18 cellular contexts compared by ENCODE assay signal in genomic region chr16:85969591-85969990, GRCh38.
DNase-seq lines count a peak whose midpoint lies in the region; ATAC-seq and TF ChIP-seq lines count a peak whose summit lies in the region.
"Had no signal": no experiment of that assay in that cellular context is flagged by ENCODE, and none has a peak within 500 bp of the region (broad histone marks: within the 10 kb centered on the region; RNA-seq: fewer than 3 reads in every experiment).

No MANE protein-coding gene starts in this region.

- intact Hi-C loops in activated T-helper 2 cell treated with anti-CD3 and anti-CD28 coated beads, Interferon-gamma antibody, Interleukin-2, Interleukin-4, amounts not matched to agents 10 μg/mL and 5 μg/mL and 100 μg/mL, durations not matched to agents 14 hours and 24 hours and 36 hours (cut with micrococcal nuclease), result no loop called here

- H3K9ac ChIP-seq in trophoblast cell (ENCODE audit: low read length), result no peak overlapping the region

- DNase-seq in HFFc6 (no peak), amniotic epithelial cell (ENCODE audit: low read depth) (peak; percentile 7), trophoblast cell (no peak), HAP-1 (ENCODE audit: low spot score in 2 of 2) (no peak), putamen (ENCODE audit: low spot score) (no peak)
- DNase-seq in activated T-helper 2 cell treated with anti-CD3 and anti-CD28 coated beads, Interferon-gamma antibody, Interleukin-2, Interleukin-4, amounts not matched to agents 10 μg/mL and 5 μg/mL and 100 μg/mL, durations not matched to agents 14 hours and 24 hours and 36 hours (ENCODE audit: low spot score), result no peak
- DNase-seq: AML-193; caudate nucleus; foreskin melanocyte; NCI-H146; NCI-H524; right lobe of liver; stimulated activated CD4-positive, alpha-beta T cell treated with anti-CD3 and anti-CD28 coated beads, Interleukin-4, amount 100 ng/mL, for 4 hours; upper lobe of right lung had no signal

- H3K9me3 ChIP-seq in DOHH2 (ENCODE audit: control insufficient read depth, insufficient read depth, low read length) (peaks cover 10% of the 10 kb centered on the region), trophoblast cell (ENCODE audit: insufficient read depth, low read depth, low read length) (peaks cover 3% of the 10 kb centered on the region), HAP-1 (no peaks in the 10 kb centered on the region; the same call in 1 of the 2 replicates)
- H3K9me3 ChIP-seq: neutrophil, right lobe of liver, upper lobe of right lung had no signal

- H3K79me1 ChIP-seq in trophoblast cell (ENCODE audit: low read length), result peaks cover 22% of the 10 kb centered on the region

- no peaks in the 10 kb centered on the region for H3K9me2 ChIP-seq in DOHH2 (replicated peaks; ENCODE audit: control insufficient read depth, low read length)

- H3K9me3 Mint-ChIP-seq in HFFc6, result peaks cover 6% of the 10 kb centered on the region
- peaks cover 14% of the 10 kb centered on the region for H3K9me3 Mint-ChIP-seq in activated T-helper 2 cell treated with anti-CD3 and anti-CD28 coated beads, Interferon-gamma antibody, Interleukin-2, Interleukin-4, amounts not matched to agents 10 μg/mL and 5 μg/mL and 100 μg/mL, durations not matched to agents 14 hours and 24 hours and 36 hours
- H3K9me3 Mint-ChIP-seq: activated naive CD4-positive, alpha-beta T cell treated with anti-CD3 and anti-CD28 coated beads, Interleukin-2, amount 50 U/mL, for 24 hours had no signal

- TF ChIP-seq CTCF in DOHH2 (IDR thresholded peaks at IDR 0.05; ENCODE audit: low read depth, low read length, poor library complexity, severe bottlenecking) (no peak), HFFc6 (IDR thresholded peaks at IDR 0.05) (no peak)

- peak overlapping the region; percentile 9 for H2AK5ac ChIP-seq in trophoblast cell (ENCODE audit: low read length)

- no peak overlapping the region for H3K27ac ChIP-seq in DOHH2 (ENCODE audit: low read depth, low read length)
- peak overlapping the region; percentile 86 for H3K27ac ChIP-seq in trophoblast cell (ENCODE audit: low read depth, low read length)
- H3K27ac ChIP-seq: neutrophil, right lobe of liver, upper lobe of right lung had no signal

- no peak for ATAC-seq in GM18858 (IDR thresholded peaks at IDR 0.05; ENCODE audit: unreplicated experiment)
- ATAC-seq: right lobe of liver, upper lobe of right lung had no signal

- H3K27me3 ChIP-seq in DOHH2 (ENCODE audit: control insufficient read depth, low read length), result peaks cover 27% of the 10 kb centered on the region
- H3K27me3 ChIP-seq in trophoblast cell (ENCODE audit: insufficient read depth, low read length), result no peaks in the 10 kb centered on the region
- H3K27me3 ChIP-seq in HAP-1 (ENCODE audit: low read depth), result peaks cover 11% of the 10 kb centered on the region
- H3K27me3 ChIP-seq: right lobe of liver, upper lobe of right lung had no signal

- H3K4me1 ChIP-seq in DOHH2 (ENCODE audit: control insufficient read depth, low read length) (peaks cover 41% of the 10 kb centered on the region), trophoblast cell (ENCODE audit: control insufficient read depth in 1 of 2, insufficient read depth in 2 of 2, low read length in 2 of 2) (peaks cover 19 to 35% of the 10 kb centered on the region in 2 experiments), HAP-1 (no peaks in the 10 kb centered on the region)
- H3K4me1 ChIP-seq: upper lobe of right lung had no signal

- H2BK120ac ChIP-seq in trophoblast cell (ENCODE audit: insufficient read depth, low read length, poor library complexity), result peak overlapping the region; percentile 78

- H3K4me3 Mint-ChIP-seq in HFFc6, result peak overlapping the region; percentile 1; the same call in 1 of the 2 replicates
- H3K4me3 Mint-ChIP-seq in activated T-helper 2 cell treated with anti-CD3 and anti-CD28 coated beads, Interferon-gamma antibody, Interleukin-2, Interleukin-4, amounts not matched to agents 10 μg/mL and 5 μg/mL and 100 μg/mL, durations not matched to agents 14 hours and 24 hours and 36 hours (ENCODE audit: low read depth), result no peak overlapping the region

- H3K4me3 ChIP-seq in DOHH2 (ENCODE audit: low read length) (no peak overlapping the region), trophoblast cell (ENCODE audit: low read depth, low read length) (no peak overlapping the region), HAP-1 (no peak overlapping the region)
- H3K4me3 ChIP-seq: right lobe of liver, upper lobe of right lung had no signal

- peaks cover 24% of the 10 kb centered on the region for H3K4me1 Mint-ChIP-seq in HFFc6 (ENCODE audit: low read depth)
- H3K4me1 Mint-ChIP-seq in activated T-helper 2 cell treated with anti-CD3 and anti-CD28 coated beads, Interferon-gamma antibody, Interleukin-2, Interleukin-4, amounts not matched to agents 10 μg/mL and 5 μg/mL and 100 μg/mL, durations not matched to agents 14 hours and 24 hours and 36 hours (ENCODE audit: low read depth), result peaks cover 25% of the 10 kb centered on the region

- no peak overlapping the region; the same call in 1 of the 2 replicates for H3K27ac Mint-ChIP-seq in HFFc6
- H3K27ac Mint-ChIP-seq in activated T-helper 2 cell treated with anti-CD3 and anti-CD28 coated beads, Interferon-gamma antibody, Interleukin-2, Interleukin-4, amounts not matched to agents 10 μg/mL and 5 μg/mL and 100 μg/mL, durations not matched to agents 14 hours and 24 hours and 36 hours, result no peak overlapping the region

- H2AFZ ChIP-seq in trophoblast cell (ENCODE audit: insufficient read depth, low read length, poor library complexity), result peak overlapping the region; percentile 17

- peak overlapping the region; percentile 30 for H3K4ac ChIP-seq in trophoblast cell (ENCODE audit: low read depth, low read length)

- peak overlapping the region; percentile 95 for H4K91ac ChIP-seq in trophoblast cell (ENCODE audit: low read depth, low read length)

- peak overlapping the region; percentile 58 for H2BK5ac ChIP-seq in trophoblast cell (ENCODE audit: low read depth, low read length, poor library complexity)

- no CpG with 5 or more reads among the region's 9 CpGs for WGBS in trophoblast cell (ENCODE audit: extremely low coverage, insufficient coverage, insufficient read length)

- H3K36me3 ChIP-seq in DOHH2 (ENCODE audit: control insufficient read depth, low read length) (no peaks in the 10 kb centered on the region), trophoblast cell (ENCODE audit: control insufficient read depth in 1 of 2, insufficient read depth in 2 of 2, low read length in 2 of 2) (no peaks in the 10 kb centered on the region), HAP-1 (replicated peaks) (no peaks in the 10 kb centered on the region)
- H3K36me3 ChIP-seq: neutrophil, right lobe of liver, upper lobe of right lung had no signal

- H3K14ac ChIP-seq in trophoblast cell (ENCODE audit: low read length), result peak overlapping the region; percentile 64

- H4K12ac ChIP-seq in trophoblast cell (ENCODE audit: low read depth, low read length), result no peak overlapping the region

- H3K36me3 Mint-ChIP-seq in HFFc6 (ENCODE audit: low read depth), result peaks cover 4% of the 10 kb centered on the region; the same call in 1 of the 2 replicates
- no peaks in the 10 kb centered on the region for H3K36me3 Mint-ChIP-seq in activated T-helper 2 cell treated with anti-CD3 and anti-CD28 coated beads, Interferon-gamma antibody, Interleukin-2, Interleukin-4, amounts not matched to agents 10 μg/mL and 5 μg/mL and 100 μg/mL, durations not matched to agents 14 hours and 24 hours and 36 hours (ENCODE audit: low read depth)
- H3K36me3 Mint-ChIP-seq: activated naive CD4-positive, alpha-beta T cell treated with anti-CD3 and anti-CD28 coated beads, Interleukin-2, amount 50 U/mL, for 24 hours had no signal

- no peaks in the 10 kb centered on the region for H3K79me2 ChIP-seq in DOHH2 (ENCODE audit: control insufficient read depth, low read length)
- peaks cover 4% of the 10 kb centered on the region for H3K79me2 ChIP-seq in trophoblast cell (ENCODE audit: control insufficient read depth, insufficient read depth, low read length, poor library complexity)

- H3F3A ChIP-seq in DOHH2 (ENCODE audit: control insufficient read depth, insufficient read depth), result 0 out of 2 replicates have a peak, but pooled peaks cover 3% of the 10 kb centered on the region

- no peak overlapping the region for H3K23ac ChIP-seq in trophoblast cell (ENCODE audit: low read length)

- H4K8ac ChIP-seq in trophoblast cell (ENCODE audit: low read depth, low read length), result peak overlapping the region; percentile 22

- peak overlapping the region; percentile 76 for H2BK12ac ChIP-seq in trophoblast cell (ENCODE audit: low read length)

- H3K27me3 Mint-ChIP-seq in HFFc6 (ENCODE audit: insufficient read depth), result peaks cover 28% of the 10 kb centered on the region
- peaks cover 2% of the 10 kb centered on the region for H3K27me3 Mint-ChIP-seq in activated T-helper 2 cell treated with anti-CD3 and anti-CD28 coated beads, Interferon-gamma antibody, Interleukin-2, Interleukin-4, amounts not matched to agents 10 μg/mL and 5 μg/mL and 100 μg/mL, durations not matched to agents 14 hours and 24 hours and 36 hours (ENCODE audit: low read depth)
- H3K27me3 Mint-ChIP-seq: activated naive CD4-positive, alpha-beta T cell treated with anti-CD3 and anti-CD28 coated beads, Interleukin-2, amount 50 U/mL, for 24 hours had no signal

- H3K18ac ChIP-seq in trophoblast cell (ENCODE audit: low read length), result peak overlapping the region; percentile 37

- in situ Hi-C loops in HAP-1 (cut with MboI; ENCODE audit: low sequenced_read_pairs), result no loop called here

- H3K4me2 ChIP-seq in DOHH2 (ENCODE audit: low read length) (0 out of 2 replicates have a peak overlapping the region, but pooled peaks have one; percentile 5), trophoblast cell (ENCODE audit: low read length) (peak overlapping the region; percentile 45)

- H4K20me1 ChIP-seq in DOHH2 (ENCODE audit: control insufficient read depth, insufficient read depth, low read depth, low read length), result no peaks in the 10 kb centered on the region
